20 cellular contexts compared by ENCODE assay signal in genomic region chr17:78196712-78197111, GRCh38. TPM values are rescaled to one million over a fixed set of nuclear protein-coding genes. Genes with fewer than 3 reads are reported as not detected.
DNase-seq lines count a peak whose midpoint lies in the region; ATAC-seq and TF ChIP-seq lines count a peak whose summit lies in the region.
"Had no signal": no experiment of that assay in that cellular context is flagged by ENCODE, and none has a peak within 500 bp of the region (broad histone marks: within the 10 kb centered on the region; RNA-seq: fewer than 3 reads in every experiment).

No MANE protein-coding gene starts in this region.

- no peak for ATAC-seq in GM21576 (IDR thresholded peaks at IDR 0.05; ENCODE audit: unreplicated experiment)
- ATAC-seq: activated CD8-positive, alpha-beta T cell treated with anti-CD3 and anti-CD28 coated beads, Interleukin-2, amount 10 ng/mL, durations not matched to agents 7 days and 5 days; activated T-cell treated with anti-CD3 and anti-CD28 coated beads, Interleukin-2, amount 50 U/mL, for 4 hours; heart left ventricle had no signal

- no peaks in the 10 kb centered on the region for H3K27me3 ChIP-seq in dorsolateral prefrontal cortex
- H3K27me3 ChIP-seq: heart left ventricle had no signal

- intact Hi-C loops in dorsolateral prefrontal cortex (cut with DNase I): no loop called here

- H3K4me3 ChIP-seq in dorsolateral prefrontal cortex: peak overlapping the region in 3 of 59 donors; percentile 1 to 26 (median 7)
- H3K4me3 ChIP-seq: heart left ventricle, thoracic aorta had no signal

- DNase-seq in LHCN-M2 (ENCODE audit: low read depth) (peak; percentile 22), dorsolateral prefrontal cortex (no peak), substantia nigra (lab: John Stamatoyannopoulos, UW) (no peak), NCI-H1048 (lab: John Stamatoyannopoulos, UW) (no peak)
- DNase-seq: activated B cell treated with CpG ODN at 0.5 μM for 24 hours; activated CD8-positive, alpha-beta T cell treated with anti-CD3 and anti-CD28 coated beads, Interleukin-2, amount 10 ng/mL, durations not matched to agents 7 days and 5 days; activated naive CD4-positive, alpha-beta T cell treated with anti-CD3 and anti-CD28 coated beads for 36 hours; activated T-cell treated with anti-CD3 and anti-CD28 coated beads, Interleukin-2, amount 50 U/mL, for 4 hours; CD8-positive, alpha-beta memory T cell; DMS79; heart left ventricle; NCI-H1436; occipital lobe had no signal

- no peak for TF ChIP-seq CTCF in dorsolateral prefrontal cortex (IDR thresholded peaks at IDR 0.05 in 54 of 56, conservative IDR thresholded peaks at IDR 0.05 in 2 of 56; ENCODE audit: low read depth in 1 of 56, partially characterized antibody in 56 of 56)

- H3K27ac ChIP-seq in dorsolateral prefrontal cortex (peak overlapping the region in 47 of 59 donors; percentile 0 to 85 (median 67)), substantia nigra (ENCODE audit: low read depth, low read length, poor library complexity, severe bottlenecking) (peak overlapping the region; percentile 14)
- H3K27ac ChIP-seq: heart left ventricle, thoracic aorta had no signal

RNA-seq across cellular contexts. Expression of gene AFMID, which starts 9.6 kb away (rescaled TPM):
- total RNA-seq in LHCN-M2 (2014; rRNA removed) (25.6 and 34.7 TPM in 2 replicates), dorsolateral prefrontal cortex (100 to 1,000 TPM in 13 of 120 experiments, 10 to 100 TPM in 107; 32.6 to 162 (median 68.4) TPM)
- polyA plus RNA-seq in LHCN-M2 (2012): 28.2 TPM

RNA-seq across cellular contexts. Expression of gene TK1, which starts 9.9 kb away (rescaled TPM):
- total RNA-seq in LHCN-M2 (2014; rRNA removed) (179 and 198 TPM in 2 replicates), dorsolateral prefrontal cortex (1 to 10 TPM in 109 of 120 experiments, under 1 TPM in 11; 0.55 to 5.6 (median 1.9) TPM)
- polyA plus RNA-seq in LHCN-M2 (2012): 153 TPM

RNA-seq across cellular contexts. Expression of gene BIRC5, which starts 17.3 kb away (rescaled TPM):
- total RNA-seq in LHCN-M2 (2014; rRNA removed): 179 and 192 TPM in 2 replicates
- 70.6 TPM for polyA plus RNA-seq in LHCN-M2 (2012)
- total RNA-seq in dorsolateral prefrontal cortex: 1 to 10 TPM in 29 of 120 experiments, under 1 TPM in 66, not detected in 25; 0.16 to 2.8 (median 0.68) TPM

RNA-seq across cellular contexts. Expression of gene SYNGR2, which starts 28.3 kb away (rescaled TPM):
- total RNA-seq in LHCN-M2 (2014; rRNA removed) (0.45 and 1.6 TPM in 2 replicates), dorsolateral prefrontal cortex (100 to 1,000 TPM in 3 of 120 experiments, 10 to 100 TPM in 117; 19.6 to 122 (median 45.6) TPM)
- polyA plus RNA-seq in LHCN-M2 (2012): 8.3 TPM

RNA-seq across cellular contexts. Expression of gene TMEM235, which starts 34.7 kb away (rescaled TPM):
- total RNA-seq in LHCN-M2 (2014; rRNA removed): not detected in 2 replicates
- not detected for polyA plus RNA-seq in LHCN-M2 (2012)
- 100 to 1,000 TPM in 1 of 120 experiments, 10 to 100 TPM in 97, 1 to 10 TPM in 22; 2.9 to 101 (median 20.6) TPM for total RNA-seq in dorsolateral prefrontal cortex
- total RNA-seq: activated B cell treated with CpG ODN at 0.5 μM for 24 hours; activated CD8-positive, alpha-beta T cell treated with anti-CD3 and anti-CD28 coated beads, Interleukin-2, amount 10 ng/mL, durations not matched to agents 7 days and 5 days; activated naive CD4-positive, alpha-beta T cell treated with anti-CD3 and anti-CD28 coated beads for 36 hours; activated T-cell treated with anti-CD3 and anti-CD28 coated beads, Interleukin-2, amount 50 U/mL, for 4 hours; CD8-positive, alpha-beta memory T cell; chondrocyte; H7; heart left ventricle; liver; occipital lobe; renal cortical epithelial cell; T-helper 2 cell treated with Interferon-gamma antibody and Interleukin-4, amounts not matched to agents 100 ng/mL and 5 ng/mL, for 36 hours; thoracic aorta had no signal
- polyA plus RNA-seq: CD8-positive, alpha-beta memory T cell; heart left ventricle had no signal

Comparison
In these comparisons a context has a peak if more than half of its experiments do, and no peak if none do; other contexts are left out.
1. RNA of gene TK1, which starts 9.9 kb away (total RNA-seq): 179 to 198 TPM in LHCN-M2; 0.55 to 5.6 TPM in dorsolateral prefrontal cortex; every median in the first group is over 10 times any median in the second.
2. RNA of gene BIRC5, which starts 17.3 kb away (total RNA-seq): 179 to 192 TPM in LHCN-M2; 0.16 to 2.8 TPM in dorsolateral prefrontal cortex; every median in the first group is over 10 times any median in the second.